40 cellular contexts compared by ENCODE assay signal in genomic region chr2:177478907-177479306, GRCh38.
"Had no signal": no experiment of that assay in that cellular context is flagged by ENCODE, and none has a peak within 500 bp of the region (broad histone marks: within the 10 kb centered on the region; RNA-seq: fewer than 3 reads in every experiment).

No MANE protein-coding gene starts in this region.

- H3K4me3 Mint-ChIP-seq: activated naive CD4-positive, alpha-beta T cell treated with anti-CD3 and anti-CD28 coated beads for 36 hours; activated naive CD4-positive, alpha-beta T cell treated with anti-CD3 and anti-CD28 coated beads, Interleukin-2, amount 10 ng/mL, durations not matched to agents 7 days and 5 days; activated naive CD4-positive, alpha-beta T cell treated with anti-CD3 and anti-CD28 coated beads, Interleukin-2, amount 50 U/mL, for 24 hours; activated naive CD8-positive, alpha-beta T cell; activated naive CD8-positive, alpha-beta T cell treated with anti-CD3 and anti-CD28 coated beads for 36 hours; activated naive CD8-positive, alpha-beta T cell treated with anti-CD3 and anti-CD28 coated beads, Interleukin-2, amount 10 ng/mL, durations not matched to agents 7 days and 5 days; activated naive CD8-positive, alpha-beta T cell treated with anti-CD3 and anti-CD28 coated beads, Interleukin-2, amount 50 U/mL, for 24 hours; activated T-cell treated with anti-CD3 and anti-CD28 coated beads, Interleukin-2, amount 50 U/mL, for 24 hours; activated T-cell treated with anti-CD3 and anti-CD28 coated beads, Interleukin-2, amount 50 U/mL, for 4 hours; activated T-cell treated with anti-CD3 and anti-CD28 coated beads, Interleukin-2, amount 50 U/mL, for 72 hours; activated T-helper 1 cell treated with anti-CD3 and anti-CD28 coated beads, Interleukin-12 subunit alpha, Interleukin-12 subunit beta, Interleukin-2, Interleukin-4 antibody, amounts not matched to agents 30 ng/mL and 10 ng/mL and 1 ng/mL, durations not matched to agents 14 hours and 24 hours and 36 hours; activated T-helper 17 cell treated with anti-CD3 and anti-CD28 coated beads, Interleukin-2, amount 50 U/mL, for 72 hours; brain; central memory CD8-positive, alpha-beta T cell had no signal

- H3K27me3 Mint-ChIP-seq: activated naive CD4-positive, alpha-beta T cell treated with anti-CD3 and anti-CD28 coated beads, Interleukin-2, amount 10 ng/mL, durations not matched to agents 7 days and 5 days; activated naive CD4-positive, alpha-beta T cell treated with anti-CD3 and anti-CD28 coated beads, Interleukin-2, amount 50 U/mL, for 24 hours; activated naive CD8-positive, alpha-beta T cell; activated naive CD8-positive, alpha-beta T cell treated with anti-CD3 and anti-CD28 coated beads for 36 hours; activated naive CD8-positive, alpha-beta T cell treated with anti-CD3 and anti-CD28 coated beads, Interleukin-2, amount 10 ng/mL, durations not matched to agents 7 days and 5 days; activated naive CD8-positive, alpha-beta T cell treated with anti-CD3 and anti-CD28 coated beads, Interleukin-2, amount 50 U/mL, for 24 hours; activated T-cell treated with anti-CD3 and anti-CD28 coated beads, Interleukin-2, amount 50 U/mL, for 24 hours; activated T-helper 17 cell treated with anti-CD3 and anti-CD28 coated beads, Interleukin-2, amount 50 U/mL, for 72 hours; brain; central memory CD8-positive, alpha-beta T cell had no signal

- H3K4me1 ChIP-seq: ascending aorta, breast epithelium had no signal

- DNase-seq: activated effector memory CD4-positive, alpha-beta T cell treated with anti-CD3 and anti-CD28 coated beads, Interleukin-2, amount 50 U/mL, for 16 hours; activated effector memory CD4-positive, alpha-beta T cell treated with Interleukin-2 at 50 U/mL for 16 hours; activated gamma-delta T cell; activated gamma-delta T cell treated with Interleukin-2 at 50 U/mL for 16 hours; activated naive CD4-positive, alpha-beta T cell; activated naive CD4-positive, alpha-beta T cell treated with anti-CD3 and anti-CD28 coated beads for 36 hours; activated naive CD4-positive, alpha-beta T cell treated with anti-CD3 and anti-CD28 coated beads, Interleukin-2, amount 10 ng/mL, durations not matched to agents 7 days and 5 days; activated naive CD4-positive, alpha-beta T cell treated with anti-CD3 and anti-CD28 coated beads, Interleukin-2, amount 50 U/mL, for 16 hours; activated naive CD4-positive, alpha-beta T cell treated with Interleukin-2 at 50 U/mL for 16 hours; activated naive CD8-positive, alpha-beta T cell treated with anti-CD3 and anti-CD28 coated beads for 36 hours; activated naive CD8-positive, alpha-beta T cell treated with anti-CD3 and anti-CD28 coated beads, Interleukin-2, amount 10 ng/mL, durations not matched to agents 7 days and 5 days; activated naive CD8-positive, alpha-beta T cell treated with anti-CD3 and anti-CD28 coated beads, Interleukin-2, amount 50 U/mL, for 24 hours; activated T-cell treated with anti-CD3 and anti-CD28 coated beads, Interleukin-2, amount 50 U/mL, for 1 hour; activated T-cell treated with anti-CD3 and anti-CD28 coated beads, Interleukin-2, amount 50 U/mL, for 24 hours; activated T-cell treated with anti-CD3 and anti-CD28 coated beads, Interleukin-2, amount 50 U/mL, for 4 hours; activated T-cell treated with anti-CD3 and anti-CD28 coated beads, Interleukin-2, amount 50 U/mL, for 48 hours; activated T-cell treated with anti-CD3 and anti-CD28 coated beads, Interleukin-2, amount 50 U/mL, for 72 hours; adrenal gland; amniotic stem cell; amygdala; anterior cingulate cortex; aorta; body of pancreas; brain microvascular endothelial cell; caudate nucleus; central memory CD4-positive, alpha-beta T cell; cerebellar nuclear complex had no signal

- H3K4me1 Mint-ChIP-seq: activated naive CD4-positive, alpha-beta T cell treated with anti-CD3 and anti-CD28 coated beads, Interleukin-2, amount 10 ng/mL, durations not matched to agents 7 days and 5 days; activated T-helper 17 cell treated with anti-CD3 and anti-CD28 coated beads, Interleukin-2, amount 50 U/mL, for 72 hours; brain had no signal

- H3K4me3 ChIP-seq: adrenal gland, ascending aorta, body of pancreas, breast epithelium, cardiac muscle cell had no signal

- ATAC-seq: activated naive CD4-positive, alpha-beta T cell treated with anti-CD3 and anti-CD28 coated beads, Interleukin-2, amount 50 U/mL, for 72 hours; activated naive CD8-positive, alpha-beta T cell treated with anti-CD3 and anti-CD28 coated beads, Interleukin-2, amount 50 U/mL, for 24 hours; activated T-cell treated with anti-CD3 and anti-CD28 coated beads, Interleukin-2, amount 50 U/mL, for 4 hours; activated T-cell treated with anti-CD3 and anti-CD28 coated beads, Interleukin-2, amount 50 U/mL, for 72 hours; activated T-helper 17 cell treated with anti-CD3 and anti-CD28 coated beads, Interleukin-2, amount 50 U/mL, for 72 hours; body of pancreas had no signal

- H3K27ac ChIP-seq: adrenal gland, ascending aorta, body of pancreas, brain microvascular endothelial cell, breast epithelium, cardiac muscle cell had no signal

- H3K27me3 ChIP-seq: adrenal gland, ascending aorta, body of pancreas, brain microvascular endothelial cell, breast epithelium, cardiac muscle cell had no signal

- FAIRE-seq: astrocyte, bronchial epithelial cell had no signal

- H3K9me3 Mint-ChIP-seq: activated naive CD4-positive, alpha-beta T cell treated with anti-CD3 and anti-CD28 coated beads, Interleukin-2, amount 50 U/mL, for 24 hours; activated T-cell treated with anti-CD3 and anti-CD28 coated beads, Interleukin-2, amount 50 U/mL, for 4 hours had no signal

- H3K9me3 ChIP-seq: adrenal gland, ascending aorta, body of pancreas, breast epithelium had no signal

- H3K36me3 ChIP-seq: ascending aorta, brain microvascular endothelial cell, breast epithelium, cardiac muscle cell had no signal

- H3K27ac Mint-ChIP-seq: activated naive CD4-positive, alpha-beta T cell treated with anti-CD3 and anti-CD28 coated beads for 36 hours; activated naive CD4-positive, alpha-beta T cell treated with anti-CD3 and anti-CD28 coated beads, Interleukin-2, amount 10 ng/mL, durations not matched to agents 7 days and 5 days; activated naive CD4-positive, alpha-beta T cell treated with anti-CD3 and anti-CD28 coated beads, Interleukin-2, amount 50 U/mL, for 72 hours; activated naive CD8-positive, alpha-beta T cell; activated naive CD8-positive, alpha-beta T cell treated with anti-CD3 and anti-CD28 coated beads for 36 hours; activated naive CD8-positive, alpha-beta T cell treated with anti-CD3 and anti-CD28 coated beads, Interleukin-2, amount 10 ng/mL, durations not matched to agents 7 days and 5 days; activated naive CD8-positive, alpha-beta T cell treated with anti-CD3 and anti-CD28 coated beads, Interleukin-2, amount 50 U/mL, for 24 hours; activated T-cell treated with anti-CD3 and anti-CD28 coated beads, Interleukin-2, amount 50 U/mL, for 24 hours; activated T-cell treated with anti-CD3 and anti-CD28 coated beads, Interleukin-2, amount 50 U/mL, for 72 hours; activated T-helper 1 cell treated with anti-CD3 and anti-CD28 coated beads, Interleukin-12 subunit alpha, Interleukin-12 subunit beta, Interleukin-2, Interleukin-4 antibody, amounts not matched to agents 30 ng/mL and 10 ng/mL and 1 ng/mL, durations not matched to agents 14 hours and 24 hours and 36 hours; activated T-helper 17 cell treated with anti-CD3 and anti-CD28 coated beads, Interleukin-2, amount 50 U/mL, for 72 hours; activated T-helper 2 cell treated with anti-CD3 and anti-CD28 coated beads, Interferon-gamma antibody, Interleukin-2, Interleukin-4, amounts not matched to agents 10 μg/mL and 5 μg/mL and 100 μg/mL, durations not matched to agents 14 hours and 24 hours and 36 hours; brain had no signal
